21 cellular contexts compared by ENCODE assay signal in the genomic region with DNA sequence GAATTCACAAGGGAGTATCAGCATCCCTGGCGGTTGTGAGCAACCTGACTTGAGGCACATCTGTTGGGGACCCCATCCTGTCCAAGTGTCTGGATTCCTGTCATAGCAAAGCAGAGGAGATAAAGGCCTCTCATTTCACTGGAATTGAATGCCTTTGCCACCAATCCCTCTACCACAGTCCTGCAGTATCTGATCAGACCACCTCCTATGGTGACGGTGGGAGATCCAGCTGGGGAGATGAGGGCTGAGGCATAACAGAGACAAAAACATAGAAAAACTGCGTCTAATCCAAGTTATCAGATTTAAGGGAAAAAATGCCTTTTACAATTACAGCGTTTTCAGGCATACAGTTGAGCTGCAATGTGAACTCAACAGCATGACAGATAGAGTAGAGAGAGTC.
DNase-seq lines count a peak whose midpoint lies in the region; FAIRE-seq and TF ChIP-seq lines count a peak whose summit lies in the region.
"Had no signal": no experiment of that assay in that cellular context is flagged by ENCODE, and none has a peak within 500 bp of the region (broad histone marks: within the 10 kb centered on the region; RNA-seq: fewer than 3 reads in every experiment).

No MANE protein-coding gene starts in this region.

- no peaks in the 10 kb centered on the region for H4K20me1 ChIP-seq in smooth muscle cell (ENCODE audit: low read depth)

- WGBS in mesendoderm (ENCODE audit: extremely low coverage, insufficient coverage, low lambda C conversion rate): no CpG with 5 or more reads among the region's 4 CpGs
- WGBS in smooth muscle cell (ENCODE audit: low lambda C conversion rate): 14% methylated on average over 4 of the region's 4 CpGs

- H3K27ac ChIP-seq in mesendoderm (ENCODE audit: low read depth, low read length): no peak overlapping the region
- H3K27ac ChIP-seq in smooth muscle cell (ENCODE audit: low read depth): peak overlapping the region; percentile 23
- H3K27ac ChIP-seq in colonic mucosa: no peak overlapping the region
- H3K27ac ChIP-seq: 22Rv1, A549, C4-2B had no signal

- peaks cover 45% of the 10 kb centered on the region for H3F3A ChIP-seq in smooth muscle cell (ENCODE audit: low read depth)

- H3K27me3 ChIP-seq in bronchial epithelial cell (ENCODE audit: control insufficient read depth, insufficient read depth, low read length) (peaks cover 3% of the 10 kb centered on the region), mesendoderm (ENCODE audit: insufficient read depth, low read length, poor library complexity) (no peaks in the 10 kb centered on the region), smooth muscle cell (ENCODE audit: low read depth) (no peaks in the 10 kb centered on the region), colonic mucosa (no peaks in the 10 kb centered on the region)

- H3K18ac ChIP-seq in mesendoderm (ENCODE audit: low read length): peak overlapping the region; percentile 42

- H2AFZ ChIP-seq in smooth muscle cell (ENCODE audit: low read depth): no peak overlapping the region

- H3K36me3 ChIP-seq in bronchial epithelial cell (ENCODE audit: control insufficient read depth, insufficient read depth, low read length) (no peaks in the 10 kb centered on the region), mesendoderm (ENCODE audit: control insufficient read depth, insufficient read depth, low read length) (no peaks in the 10 kb centered on the region), smooth muscle cell (ENCODE audit: low read depth) (no peaks in the 10 kb centered on the region), colonic mucosa (no peaks in the 10 kb centered on the region)

- H3K4me1 ChIP-seq in mesendoderm (ENCODE audit: control insufficient read depth, low read depth, low read length) (no peaks in the 10 kb centered on the region), smooth muscle cell (ENCODE audit: low read depth) (peaks cover 47% of the 10 kb centered on the region), colonic mucosa (no peaks in the 10 kb centered on the region)
- H3K4me1 ChIP-seq: A549 had no signal

- no peak overlapping the region for H4K5ac ChIP-seq in mesendoderm (ENCODE audit: low read length)

- H3K9ac ChIP-seq in mesendoderm (ENCODE audit: low read length) (no peak overlapping the region), smooth muscle cell (ENCODE audit: low read depth) (no peak overlapping the region), colonic mucosa (ENCODE audit: low read depth in 2 of 2, low read length in 2 of 2) (no peak overlapping the region)

- TF ChIP-seq CTCF in bronchial epithelial cell (IDR thresholded peaks at IDR 0.05; ENCODE audit: insufficient read depth, low read length, severe bottlenecking): no peak
- TF ChIP-seq CTCF in smooth muscle cell (IDR thresholded peaks at IDR 0.05; ENCODE audit: borderline replicate concordance, insufficient read depth, poor library complexity, severe bottlenecking): no peak
- TF ChIP-seq CTCF in colonic mucosa (IDR thresholded peaks at IDR 0.05): no peak

- H3K79me1 ChIP-seq in mesendoderm (ENCODE audit: low read length): no peaks in the 10 kb centered on the region

- no peak overlapping the region for H3K56ac ChIP-seq in mesendoderm (ENCODE audit: low read length)

- no peak overlapping the region for H2BK120ac ChIP-seq in mesendoderm (ENCODE audit: low read depth, low read length)

- peak; percentile 32 for FAIRE-seq in bronchial epithelial cell (lab: Jason Lieb, UNC)
- FAIRE-seq: A549, GM12892, GM18507, HepG2 had no signal

- no peak overlapping the region for H2BK15ac ChIP-seq in mesendoderm (replicated peaks; ENCODE audit: low read depth)

- DNase-seq in D341Med (ENCODE audit: low spot score): peak; percentile 26
- DNase-seq in bronchial epithelial cell (ENCODE audit: low read depth): no peak
- DNase-seq in mesendoderm: peak; percentile 74
- no peak for DNase-seq in smooth muscle cell (lab: John Stamatoyannopoulos, UW; ENCODE audit: unreplicated experiment)
- DNase-seq in colonic mucosa: no peak
- DNase-seq in OCI-M1 (lab: John Stamatoyannopoulos, UW): no peak
- no peak for DNase-seq in NCI-H345 treated with DMSO at 0.1 percent for 48 hours (lab: John Stamatoyannopoulos, UW; ENCODE audit: unreplicated experiment)
- DNase-seq: AML-193; Caco-2; CD4-positive, alpha-beta T cell; DMS153; DMS79; GDM1; GOT3; H9 had no signal

- H3K79me2 ChIP-seq in mesendoderm (ENCODE audit: control insufficient read depth, insufficient read depth, low read length): no peaks in the 10 kb centered on the region
- H3K79me2 ChIP-seq in smooth muscle cell (ENCODE audit: low read depth): no peaks in the 10 kb centered on the region

- H3K9me3 ChIP-seq in smooth muscle cell (replicated peaks; ENCODE audit: low read depth) (no peaks in the 10 kb centered on the region), colonic mucosa (no peaks in the 10 kb centered on the region)
- H3K9me3 ChIP-seq: A549, Caco-2 had no signal

- H3K4me3 ChIP-seq in bronchial epithelial cell (ENCODE audit: low read depth, low read length) (no peak overlapping the region), mesendoderm (ENCODE audit: low read length) (no peak overlapping the region), smooth muscle cell (no peak overlapping the region), colonic mucosa (no peak overlapping the region)
- H3K4me3 ChIP-seq: A549 had no signal

- H3K4me2 ChIP-seq in mesendoderm (ENCODE audit: low read length) (no peak overlapping the region), smooth muscle cell (peak overlapping the region; percentile 37)
- H3K4me2 ChIP-seq: A549 had no signal

- H2AK5ac ChIP-seq in mesendoderm (ENCODE audit: low read length): no peak overlapping the region

- no peak overlapping the region for H2BK5ac ChIP-seq in mesendoderm (ENCODE audit: low read length)

- H4K8ac ChIP-seq in mesendoderm (ENCODE audit: low read depth, low read length): no peak overlapping the region

- no peak overlapping the region for H3K23ac ChIP-seq in mesendoderm (ENCODE audit: low read length)

- H3K4ac ChIP-seq in mesendoderm (ENCODE audit: low read depth, low read length): no peak overlapping the region

- intact Hi-C loops in colonic mucosa (cut with DNase I): no loop called here

Comparison
In these comparisons a context has a peak if more than half of its experiments do, and no peak if none do; other contexts are left out.
1. DNase-seq: peak in D341Med (single experiment) and mesendoderm (single experiment); none in bronchial epithelial cell (single experiment), smooth muscle cell (single experiment), colonic mucosa (single experiment), OCI-M1 (single experiment) and NCI-H345 treated with DMSO at 0.1 percent for 48 hours (single experiment).